ENCODE assay signal across 15 cellular contexts in the genomic region with DNA sequence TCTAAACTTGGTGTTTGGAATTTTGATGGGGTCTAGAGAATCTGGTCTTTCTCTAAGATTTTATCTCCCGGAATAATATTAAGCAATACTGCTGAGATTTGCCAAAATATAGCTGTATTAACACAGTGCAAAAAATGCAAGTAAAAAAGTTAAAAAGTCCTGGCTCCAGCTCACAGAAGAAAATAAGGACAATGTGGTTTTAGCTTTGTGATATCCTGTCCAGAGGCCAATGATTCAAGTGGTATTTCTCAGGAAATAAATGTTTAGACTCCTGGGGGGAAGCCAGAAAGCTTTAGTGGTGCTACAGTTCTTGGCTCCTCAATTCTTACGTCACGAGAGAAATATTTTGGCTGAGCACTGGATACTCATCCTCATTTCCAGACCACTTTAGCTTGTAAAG. TPM values are rescaled to one million over a fixed set of nuclear protein-coding genes. Genes with fewer than 3 reads are reported as not detected.
DNase-seq lines count a peak whose midpoint lies in the region; ATAC-seq, FAIRE-seq and TF ChIP-seq lines count a peak whose summit lies in the region.
"Had no signal": no experiment of that assay in that cellular context is flagged by ENCODE, and none has a peak within 500 bp of the region (broad histone marks: within the 10 kb centered on the region; RNA-seq: fewer than 3 reads in every experiment).

No MANE protein-coding gene starts in this region.

- no peak overlapping the region for H3K4me3 Mint-ChIP-seq in astrocyte (ENCODE audit: unreplicated experiment)
- no peak overlapping the region for H3K4me3 Mint-ChIP-seq in activated T-cell treated with anti-CD3 and anti-CD28 coated beads, Interleukin-2, amount 50 U/mL, for 72 hours

- FAIRE-seq in astrocyte (lab: Jason Lieb, UNC) = peak; percentile 98
- FAIRE-seq: GM12891, islet of Langerhans had no signal

- no peaks in the 10 kb centered on the region for H3K36me3 ChIP-seq in astrocyte (ENCODE audit: insufficient read depth, low read length)

- no peak overlapping the region for H3K27ac ChIP-seq in astrocyte (ENCODE audit: low read depth, low read length)

- no peaks in the 10 kb centered on the region for H3K9me3 Mint-ChIP-seq in astrocyte (ENCODE audit: unreplicated experiment)
- peaks cover 2 to 4% of the 10 kb centered on the region in 2 donors for H3K9me3 Mint-ChIP-seq in activated T-cell treated with anti-CD3 and anti-CD28 coated beads, Interleukin-2, amount 50 U/mL, for 72 hours

- H3K4me2 ChIP-seq in astrocyte (ENCODE audit: low read length) = peak overlapping the region; percentile 60

- no peaks in the 10 kb centered on the region for H3K36me3 Mint-ChIP-seq in astrocyte (ENCODE audit: low read depth, unreplicated experiment)
- peaks cover 2% of the 10 kb centered on the region in 2 donors for H3K36me3 Mint-ChIP-seq in activated T-cell treated with anti-CD3 and anti-CD28 coated beads, Interleukin-2, amount 50 U/mL, for 72 hours (ENCODE audit: insufficient read depth in 2 of 2)

- H3K27ac Mint-ChIP-seq in astrocyte (ENCODE audit: unreplicated experiment) = no peak overlapping the region
- no peak overlapping the region for H3K27ac Mint-ChIP-seq in activated T-cell treated with anti-CD3 and anti-CD28 coated beads, Interleukin-2, amount 50 U/mL, for 72 hours

- no peaks in the 10 kb centered on the region for H3K79me2 ChIP-seq in astrocyte (ENCODE audit: insufficient read depth, low read length)

- H4K20me1 ChIP-seq in astrocyte (ENCODE audit: insufficient read depth, low read length) = no peaks in the 10 kb centered on the region

- H2AFZ ChIP-seq in astrocyte (ENCODE audit: low read depth, low read length) = no peak overlapping the region

- H3K4me1 ChIP-seq in astrocyte (ENCODE audit: insufficient read depth, low read length) = peaks cover 4% of the 10 kb centered on the region

- H3K4me3 ChIP-seq in astrocyte (ENCODE audit: insufficient read depth, low read depth, low read length) = no peak overlapping the region
- no peak overlapping the region for H3K4me3 ChIP-seq in skeletal muscle cell (ENCODE audit: low read depth, low read length)

- no peak overlapping the region for H3K9ac ChIP-seq in astrocyte (ENCODE audit: low read length)

- no peaks in the 10 kb centered on the region for H3K9me3 ChIP-seq in astrocyte (ENCODE audit: insufficient read depth, low read depth, low read length)

- no peaks in the 10 kb centered on the region for H3K27me3 ChIP-seq in astrocyte (ENCODE audit: insufficient read depth, low read length)

- H3K27me3 Mint-ChIP-seq in astrocyte (ENCODE audit: low read depth, unreplicated experiment) = no peaks in the 10 kb centered on the region
- H3K27me3 Mint-ChIP-seq in activated T-cell treated with anti-CD3 and anti-CD28 coated beads, Interleukin-2, amount 50 U/mL, for 72 hours (ENCODE audit: low read depth) = peaks cover 19% of the 10 kb centered on the region

- no peak for ATAC-seq in activated T-cell treated with anti-CD3 and anti-CD28 coated beads, Interleukin-2, amount 50 U/mL, for 72 hours (replicated peaks in 1 of 2)

- TF ChIP-seq CTCF in astrocyte (IDR thresholded peaks at IDR 0.05; ENCODE audit: insufficient read depth, low read depth, low read length) = no peak

- DNase-seq in GM04503 (ENCODE audit: low read depth) (peak; percentile 82), astrocyte (ENCODE audit: low read depth) (peak; percentile 87), glomerular visceral epithelial cell (ENCODE audit: extremely low spot score) (peak; percentile 13), skeletal muscle cell (ENCODE audit: low read depth) (peak; percentile 79), HuH-7 (ENCODE audit: low spot score) (no peak), NCI-H2196 treated with DMSO at 0.1 percent for 48 hours (lab: John Stamatoyannopoulos, UW; ENCODE audit: unreplicated experiment) (no peak)
- no peak for DNase-seq in activated T-cell treated with anti-CD3 and anti-CD28 coated beads, Interleukin-2, amount 50 U/mL, for 1 hour
- DNase-seq in activated T-cell treated with anti-CD3 and anti-CD28 coated beads, Interleukin-2, amount 50 U/mL, for 72 hours = no peak
- DNase-seq: activated naive CD4-positive, alpha-beta T cell; COR-L47; effector CD4-positive, alpha-beta T cell; NCI-H510A; trophoblast cell had no signal

- H3K4me1 Mint-ChIP-seq in astrocyte (ENCODE audit: low read depth, unreplicated experiment) = no peaks in the 10 kb centered on the region
- H3K4me1 Mint-ChIP-seq in activated T-cell treated with anti-CD3 and anti-CD28 coated beads, Interleukin-2, amount 50 U/mL, for 72 hours (ENCODE audit: low read depth) = no peaks in the 10 kb centered on the region

RNA-seq across cellular contexts. Expression of gene IL13RA2, which starts 40.9 kb away (rescaled TPM):
- not detected in 2 replicates for total RNA-seq in astrocyte
- not detected for total RNA-seq in activated T-cell treated with anti-CD3 and anti-CD28 coated beads, Interleukin-2, amount 50 U/mL, for 72 hours

Comparison
In these comparisons a context has a peak if more than half of its experiments do, and no peak if none do; other contexts are left out.
1. DNase-seq: peak in GM04503 (single experiment), astrocyte (single experiment), glomerular visceral epithelial cell (single experiment) and skeletal muscle cell (single experiment); none in HuH-7 (single experiment), activated T-cell treated with anti-CD3 and anti-CD28 coated beads, Interleukin-2, amount 50 U/mL, for 1 hour (single experiment), activated T-cell treated with anti-CD3 and anti-CD28 coated beads, Interleukin-2, amount 50 U/mL, for 72 hours (0 of 2) and NCI-H2196 treated with DMSO at 0.1 percent for 48 hours (single experiment).